In genomic region chr2:231604685-231605606, GRCh38 we compare ENCODE assay signal across 1 cellular context.
TF ChIP-seq lines count a peak whose summit lies in the region.

No MANE protein-coding gene starts in this region.

TF ChIP-seq in HepG2, 621 proteins besides CTCF, POLR2A, EP300 and RAD21 (continued from another document and continues in another):
- TF ChIP-seq ZNF687 (CRISPR knock-in tag; IDR thresholded peaks at IDR 0.05) (peak; percentile 4), MIER3 (CRISPR knock-in tag; IDR thresholded peaks at IDR 0.05; ENCODE audit: borderline replicate concordance) (no peak), ZNF160 (CRISPR knock-in tag; IDR thresholded peaks at IDR 0.05) (no peak), ZBTB8A (CRISPR knock-in tag; IDR thresholded peaks at IDR 0.05; ENCODE audit: borderline replicate concordance, low read depth) (no peak), DBP (CRISPR knock-in tag; IDR thresholded peaks at IDR 0.05; ENCODE audit: not compliant biosample characterization) (no peak), FIP1L1 (IDR thresholded peaks at IDR 0.05; ENCODE audit: borderline replicate concordance, insufficient read depth, low read depth, low read length) (0 out of 2 replicates have a peak, but pooled peaks have one; percentile 39), RFXAP (CRISPR knock-in tag; IDR thresholded peaks at IDR 0.05; ENCODE audit: borderline replicate concordance) (peak; percentile 84; the same call in 1 of the 2 replicates), ETV5 (CRISPR knock-in tag; IDR thresholded peaks at IDR 0.05; ENCODE audit: borderline replicate concordance) (0 out of 2 replicates have a peak, but pooled peaks have one; percentile 28), JUN (CRISPR knock-in tag; IDR thresholded peaks at IDR 0.05) (peak; percentile 49; the same call in 1 of the 2 replicates), ZMYM2 (CRISPR knock-in tag; IDR thresholded peaks at IDR 0.05) (no peak), ZFX (CRISPR knock-in tag; IDR thresholded peaks at IDR 0.05; ENCODE audit: low read depth) (peak; percentile 48; the same call in 1 of the 2 replicates), ATF2 (CRISPR knock-in tag; IDR thresholded peaks at IDR 0.05) (peak; percentile 77), ZSCAN31 (CRISPR knock-in tag; IDR thresholded peaks at IDR 0.05; ENCODE audit: low read depth) (no peak), KLF12 (CRISPR knock-in tag; IDR thresholded peaks at IDR 0.05; ENCODE audit: borderline replicate concordance) (no peak), GABPB1 (CRISPR knock-in tag; IDR thresholded peaks at IDR 0.05) (peak; percentile 28; the same call in 1 of the 2 replicates), DRAP1 (CRISPR knock-in tag; IDR thresholded peaks at IDR 0.05) (no peak), ZNF737 (CRISPR knock-in tag; IDR thresholded peaks at IDR 0.05; ENCODE audit: borderline replicate concordance) (no peak), SP5 (CRISPR knock-in tag; IDR thresholded peaks at IDR 0.05; ENCODE audit: borderline replicate concordance, low read depth) (0 out of 2 replicates have a peak, but pooled peaks have one; percentile 10), SIN3A (IDR thresholded peaks at IDR 0.05; ENCODE audit: borderline replicate concordance, low read depth, low read length) (peak; percentile 62; the same call in 1 of the 2 replicates), WIZ (CRISPR knock-in tag; IDR thresholded peaks at IDR 0.05) (no peak), ZNF761 (CRISPR knock-in tag; conservative IDR thresholded peaks at IDR 0.05) (no peak), RFX3 (CRISPR knock-in tag; IDR thresholded peaks at IDR 0.05) (peak; percentile 95), ZNF513 (CRISPR knock-in tag; conservative IDR thresholded peaks at IDR 0.05) (no peak), ZNF143 (CRISPR knock-in tag; IDR thresholded peaks at IDR 0.05) (0 out of 2 replicates have a peak, but pooled peaks have one; percentile 5), EED (CRISPR knock-in tag; IDR thresholded peaks at IDR 0.05) (no peak), TCF12 (IDR thresholded peaks at IDR 0.05) (no peak), TCF12 (CRISPR knock-in tag; IDR thresholded peaks at IDR 0.05) (no peak), ZKSCAN1 (IDR thresholded peaks at IDR 0.05; ENCODE audit: low read length) (peak; percentile 89), ATF1 (CRISPR knock-in tag; IDR thresholded peaks at IDR 0.05) (no peak), SMAD3 (CRISPR knock-in tag; IDR thresholded peaks at IDR 0.05) (no peak), ZNF329 (CRISPR knock-in tag; IDR thresholded peaks at IDR 0.05; ENCODE audit: low read depth) (no peak), ZFP91 (CRISPR knock-in tag; IDR thresholded peaks at IDR 0.05; ENCODE audit: borderline replicate concordance) (peak; percentile 43; the same call in 1 of the 2 replicates), NR2C2 (CRISPR knock-in tag; IDR thresholded peaks at IDR 0.05; ENCODE audit: borderline replicate concordance) (0 out of 2 replicates have a peak, but pooled peaks have one; percentile 25), ZNF557 (CRISPR knock-in tag; IDR thresholded peaks at IDR 0.05) (no peak), ATF7 (IDR thresholded peaks at IDR 0.05) (peak; percentile 83), ATF7 (CRISPR knock-in tag; IDR thresholded peaks at IDR 0.05) (peak; percentile 83), ZNF678 (CRISPR knock-in tag; IDR thresholded peaks at IDR 0.05) (0 out of 2 replicates have a peak, but pooled peaks have one; percentile 66), MBD4 (IDR thresholded peaks at IDR 0.05; ENCODE audit: borderline replicate concordance, low read length) (no peak), RFX1 (IDR thresholded peaks at IDR 0.05) (peak; percentile 99), ZBED4 (CRISPR knock-in tag; IDR thresholded peaks at IDR 0.05; ENCODE audit: borderline replicate concordance) (peak; percentile 77; the same call in 1 of the 2 replicates), ZNF501 (CRISPR knock-in tag; IDR thresholded peaks at IDR 0.05) (no peak), ZNF570 (CRISPR knock-in tag; IDR thresholded peaks at IDR 0.05; ENCODE audit: borderline replicate concordance) (no peak), BCL6 (CRISPR knock-in tag; IDR thresholded peaks at IDR 0.05) (0 out of 2 replicates have a peak, but pooled peaks have one; percentile 4), ZNF251 (CRISPR knock-in tag; IDR thresholded peaks at IDR 0.05) (no peak), CREB1 (IDR thresholded peaks at IDR 0.05) (peak; percentile 98), CREB1 (CRISPR knock-in tag; IDR thresholded peaks at IDR 0.05) (peak; percentile 78), CEBPZ (IDR thresholded peaks at IDR 0.05; ENCODE audit: low read length) (no peak), RBFOX2 (IDR thresholded peaks at IDR 0.05; ENCODE audit: low read depth, low read length) (peak; percentile 36; the same call in 1 of the 2 replicates), SAP130 (CRISPR knock-in tag; IDR thresholded peaks at IDR 0.05; ENCODE audit: low read depth) (peak; percentile 58)
